Comparison of ENCODE assay signal across 14 cellular contexts in the genomic region with DNA sequence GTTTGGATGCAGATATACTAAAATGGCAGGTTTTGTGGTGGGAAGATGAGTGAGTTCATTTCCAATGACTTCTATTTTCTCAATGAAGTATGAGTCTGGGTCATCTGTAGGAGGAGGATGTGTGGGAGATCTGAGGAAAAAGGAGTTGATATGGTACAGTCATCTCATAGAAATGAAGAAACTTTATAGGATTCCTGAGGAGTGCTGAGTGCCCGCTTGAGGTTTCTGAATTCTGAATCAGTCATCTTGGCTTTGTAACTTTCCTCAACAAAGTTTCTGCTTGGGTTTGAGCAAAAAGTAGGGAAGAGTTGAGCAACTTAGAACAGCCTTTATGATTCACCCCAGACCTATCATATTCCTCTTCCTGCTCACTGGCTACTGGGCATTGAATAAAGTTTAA.
A peak's percentile ranks its signal among the peaks of the same experiment; 100 is the strongest.
DNase-seq lines count a peak whose midpoint lies in the region; ATAC-seq, FAIRE-seq and TF ChIP-seq lines count a peak whose summit lies in the region.
"Had no signal": no experiment of that assay in that cellular context is flagged by ENCODE, and none has a peak within 500 bp of the region (broad histone marks: within the 10 kb centered on the region; RNA-seq: fewer than 3 reads in every experiment).

No MANE protein-coding gene starts in this region.

- no peaks in the 10 kb centered on the region for H3K27me3 Mint-ChIP-seq in activated naive CD4-positive, alpha-beta T cell treated with anti-CD3 and anti-CD28 coated beads, Interleukin-2, amount 50 U/mL, for 24 hours
- no peaks in the 10 kb centered on the region for H3K27me3 Mint-ChIP-seq in stimulated activated naive CD8-positive, alpha-beta T cell treated with anti-CD3 and anti-CD28 coated beads, Interleukin-15, Interleukin-2, amounts not matched to agents 100 ng/mL and 50 ng/mL, for 24 hours

- no peaks in the 10 kb centered on the region for H3K9me3 Mint-ChIP-seq in activated naive CD4-positive, alpha-beta T cell treated with anti-CD3 and anti-CD28 coated beads, Interleukin-2, amount 50 U/mL, for 24 hours
- peaks cover 6% of the 10 kb centered on the region for H3K9me3 Mint-ChIP-seq in stimulated activated naive CD8-positive, alpha-beta T cell treated with anti-CD3 and anti-CD28 coated beads, Interleukin-15, Interleukin-2, amounts not matched to agents 100 ng/mL and 50 ng/mL, for 24 hours
- H3K9me3 Mint-ChIP-seq: central memory CD8-positive, alpha-beta T cell; IgD-negative memory B cell had no signal

- no peaks in the 10 kb centered on the region for H3K36me3 Mint-ChIP-seq in activated naive CD4-positive, alpha-beta T cell treated with anti-CD3 and anti-CD28 coated beads, Interleukin-2, amount 50 U/mL, for 24 hours
- H3K36me3 Mint-ChIP-seq in stimulated activated naive CD8-positive, alpha-beta T cell treated with anti-CD3 and anti-CD28 coated beads, Interleukin-15, Interleukin-2, amounts not matched to agents 100 ng/mL and 50 ng/mL, for 24 hours (ENCODE audit: low read depth): no peaks in the 10 kb centered on the region
- H3K36me3 Mint-ChIP-seq: IgD-negative memory B cell had no signal

- no peak overlapping the region for H3K4me3 ChIP-seq in fibroblast of lung (replicated peaks in 1 of 4; ENCODE audit: control extremely low read depth in 1 of 4, insufficient read depth in 1 of 4, low read depth in 3 of 4, low read length in 4 of 4)
- H3K4me3 ChIP-seq in effector memory CD4-positive, alpha-beta T cell (ENCODE audit: insufficient read depth, low read depth, low read length, poor library complexity, severe bottlenecking): no peak overlapping the region

- no peaks in the 10 kb centered on the region for H3K79me2 ChIP-seq in fibroblast of lung (ENCODE audit: control insufficient read depth, insufficient read depth, low read length)

- no peak for ATAC-seq in HG03439 (IDR thresholded peaks at IDR 0.05; ENCODE audit: unreplicated experiment)

- H3K9ac ChIP-seq in fibroblast of lung (ENCODE audit: insufficient read depth, low read length): no peak overlapping the region

- H4K20me1 ChIP-seq in fibroblast of lung (ENCODE audit: control insufficient read depth, extremely low read depth, insufficient read depth, low read length): no peaks in the 10 kb centered on the region

- H3K4me3 Mint-ChIP-seq in activated naive CD4-positive, alpha-beta T cell treated with anti-CD3 and anti-CD28 coated beads, Interleukin-2, amount 50 U/mL, for 24 hours: no peak overlapping the region
- no peak overlapping the region for H3K4me3 Mint-ChIP-seq in stimulated activated naive CD8-positive, alpha-beta T cell treated with anti-CD3 and anti-CD28 coated beads, Interleukin-15, Interleukin-2, amounts not matched to agents 100 ng/mL and 50 ng/mL, for 24 hours
- H3K4me3 Mint-ChIP-seq: B cell; central memory CD8-positive, alpha-beta T cell; IgD-negative memory B cell had no signal

- FAIRE-seq in RCC 7860 (lab: Jason Lieb, UNC): peak; percentile 88

- TF ChIP-seq CTCF in fibroblast of lung (conservative IDR thresholded peaks at IDR 0.05 in 1 of 2, IDR thresholded peaks at IDR 0.05 in 1 of 2; ENCODE audit: low read depth in 1 of 2, low read length in 2 of 2): no peak

- peak overlapping the region; percentile 1 for H3K27ac Mint-ChIP-seq in activated naive CD4-positive, alpha-beta T cell treated with anti-CD3 and anti-CD28 coated beads, Interleukin-2, amount 50 U/mL, for 24 hours
- peak overlapping the region; percentile 7 for H3K27ac Mint-ChIP-seq in stimulated activated naive CD8-positive, alpha-beta T cell treated with anti-CD3 and anti-CD28 coated beads, Interleukin-15, Interleukin-2, amounts not matched to agents 100 ng/mL and 50 ng/mL, for 24 hours
- H3K27ac Mint-ChIP-seq: B cell, IgD-negative memory B cell had no signal

- no peaks in the 10 kb centered on the region for H3K9me3 ChIP-seq in fibroblast of lung (ENCODE audit: control insufficient read depth, insufficient read depth, low read depth, low read length)
- H3K9me3 ChIP-seq in effector memory CD4-positive, alpha-beta T cell (ENCODE audit: control insufficient read depth, low read length): no peaks in the 10 kb centered on the region

- H3K4me1 ChIP-seq in fibroblast of lung (ENCODE audit: control insufficient read depth, extremely low read depth, insufficient read depth, low read length): peaks cover 2% of the 10 kb centered on the region
- no peaks in the 10 kb centered on the region for H3K4me1 ChIP-seq in effector memory CD4-positive, alpha-beta T cell (ENCODE audit: control insufficient read depth, insufficient read depth, low read length, poor library complexity, severe bottlenecking)

- H3K36me3 ChIP-seq in fibroblast of lung (ENCODE audit: control insufficient read depth, insufficient read depth, low read length): no peaks in the 10 kb centered on the region
- H3K36me3 ChIP-seq in effector memory CD4-positive, alpha-beta T cell (ENCODE audit: control insufficient read depth, insufficient read depth, low read length): no peaks in the 10 kb centered on the region

- no peak overlapping the region for H3K4me2 ChIP-seq in fibroblast of lung (ENCODE audit: extremely low read depth, insufficient read depth, low read length)

- no peak for DNase-seq in activated naive CD4-positive, alpha-beta T cell treated with Interleukin-2 at 50 U/mL for 16 hours
- DNase-seq in RCC 7860 (ENCODE audit: low spot score) (peak; percentile 93), fibroblast of lung (ENCODE audit: low read depth in 2 of 2) (peak; percentile 60 to 93), DMS153 (lab: John Stamatoyannopoulos, UW) (no peak)
- DNase-seq in effector memory CD4-positive, alpha-beta T cell: no peak
- DNase-seq: GDM1, NCI-H2081, T-helper 9 cell had no signal

- H2AFZ ChIP-seq in fibroblast of lung (ENCODE audit: low read length): no peak overlapping the region

- H3K27me3 ChIP-seq in fibroblast of lung (ENCODE audit: control insufficient read depth, insufficient read depth, low read length): no peaks in the 10 kb centered on the region
- H3K27me3 ChIP-seq in effector memory CD4-positive, alpha-beta T cell (replicated peaks; ENCODE audit: control insufficient read depth, insufficient read depth, low read length, poor library complexity, severe bottlenecking): no peaks in the 10 kb centered on the region

- peaks cover 15% of the 10 kb centered on the region for H3K4me1 Mint-ChIP-seq in activated naive CD4-positive, alpha-beta T cell treated with anti-CD3 and anti-CD28 coated beads, Interleukin-2, amount 50 U/mL, for 24 hours
- H3K4me1 Mint-ChIP-seq in stimulated activated naive CD8-positive, alpha-beta T cell treated with anti-CD3 and anti-CD28 coated beads, Interleukin-15, Interleukin-2, amounts not matched to agents 100 ng/mL and 50 ng/mL, for 24 hours (ENCODE audit: low read depth): peaks cover 64% of the 10 kb centered on the region
- H3K4me1 Mint-ChIP-seq: B cell; central memory CD8-positive, alpha-beta T cell; IgD-negative memory B cell had no signal

- peak overlapping the region; percentile 37 for H3K27ac ChIP-seq in fibroblast of lung (ENCODE audit: insufficient read depth, low read length)
- H3K27ac ChIP-seq in effector memory CD4-positive, alpha-beta T cell (ENCODE audit: insufficient read depth, low read length, poor library complexity, severe bottlenecking): no peak overlapping the region

Comparison
In these comparisons a context has a peak if more than half of its experiments do, and no peak if none do; other contexts are left out.
1. DNase-seq: peak in RCC 7860 (single experiment) and fibroblast of lung (2 of 2); none in activated naive CD4-positive, alpha-beta T cell treated with Interleukin-2 at 50 U/mL for 16 hours (single experiment), DMS153 (single experiment) and effector memory CD4-positive, alpha-beta T cell (0 of 3).